Comparison of ENCODE assay signal across 1 cellular context in the genomic region with DNA sequence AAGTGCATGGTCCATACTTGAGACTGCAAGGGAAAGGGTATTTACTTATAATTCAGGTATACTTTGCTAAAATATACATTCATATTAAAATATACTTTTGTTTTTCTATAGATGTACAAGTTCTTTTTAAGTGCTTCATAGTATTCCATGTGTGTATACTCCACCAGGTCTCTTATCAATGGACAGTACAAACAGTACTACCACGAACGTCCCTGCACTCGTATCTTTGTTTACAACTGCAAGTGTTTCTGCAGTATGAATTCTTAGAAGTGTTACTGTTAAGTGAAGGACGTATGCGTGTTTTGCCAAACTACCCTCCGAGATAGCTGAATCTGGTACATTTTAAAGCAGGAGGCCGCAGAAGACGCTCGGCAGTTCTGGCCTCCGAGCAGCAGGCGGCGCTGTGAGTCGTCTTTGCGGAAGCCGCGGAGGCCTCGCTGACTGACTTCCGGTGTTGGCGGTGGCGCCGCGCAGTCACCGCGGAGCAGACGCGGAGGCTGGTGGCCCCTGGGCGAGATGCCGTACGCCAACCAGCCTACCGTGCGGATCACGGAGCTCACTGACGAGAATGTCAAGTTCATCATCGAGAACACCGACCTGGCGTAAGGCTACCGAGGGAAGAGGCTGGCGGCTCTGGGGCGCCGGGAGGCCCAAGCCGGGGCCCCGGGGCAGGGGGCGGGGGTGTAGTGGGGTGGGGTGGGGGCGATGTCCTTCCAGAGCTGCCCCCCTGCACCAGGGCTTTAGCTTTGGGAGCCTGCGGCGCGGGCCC.
A peak's percentile ranks its signal among the peaks of the same experiment; 100 is the strongest.
TF ChIP-seq lines count a peak whose summit lies in the region.

A gene (plus strand): TSS at position 471 of the 769 bp plus-strand sequence. CDS start 46 bp downstream, at position 517.

TF ChIP-seq in HEK293, 187 proteins besides CTCF, POLR2A, EP300 and RAD21 (continued from another document and continues in another):
- TF ChIP-seq, protein P1, sequence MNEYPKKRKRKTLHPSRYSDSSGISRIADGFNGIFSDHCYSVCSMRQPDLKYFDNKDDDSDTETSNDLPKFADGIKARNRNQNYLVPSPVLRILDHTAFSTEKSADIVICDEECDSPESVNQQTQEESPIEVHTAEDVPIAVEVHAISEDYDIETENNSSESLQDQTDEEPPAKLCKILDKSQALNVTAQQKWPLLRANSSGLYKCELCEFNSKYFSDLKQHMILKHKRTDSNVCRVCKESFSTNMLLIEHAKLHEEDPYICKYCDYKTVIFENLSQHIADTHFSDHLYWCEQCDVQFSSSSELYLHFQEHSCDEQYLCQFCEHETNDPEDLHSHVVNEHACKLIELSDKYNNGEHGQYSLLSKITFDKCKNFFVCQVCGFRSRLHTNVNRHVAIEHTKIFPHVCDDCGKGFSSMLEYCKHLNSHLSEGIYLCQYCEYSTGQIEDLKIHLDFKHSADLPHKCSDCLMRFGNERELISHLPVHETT (tag by site-specific recombination; IDR thresholded peaks at IDR 0.05) = no peak
- peak; percentile 60; the same call in 1 of the 2 replicates for TF ChIP-seq ZNF76 (tag by site-specific recombination; IDR thresholded peaks at IDR 0.05; ENCODE audit: borderline replicate concordance, low read depth)
- TF ChIP-seq, protein P2, sequence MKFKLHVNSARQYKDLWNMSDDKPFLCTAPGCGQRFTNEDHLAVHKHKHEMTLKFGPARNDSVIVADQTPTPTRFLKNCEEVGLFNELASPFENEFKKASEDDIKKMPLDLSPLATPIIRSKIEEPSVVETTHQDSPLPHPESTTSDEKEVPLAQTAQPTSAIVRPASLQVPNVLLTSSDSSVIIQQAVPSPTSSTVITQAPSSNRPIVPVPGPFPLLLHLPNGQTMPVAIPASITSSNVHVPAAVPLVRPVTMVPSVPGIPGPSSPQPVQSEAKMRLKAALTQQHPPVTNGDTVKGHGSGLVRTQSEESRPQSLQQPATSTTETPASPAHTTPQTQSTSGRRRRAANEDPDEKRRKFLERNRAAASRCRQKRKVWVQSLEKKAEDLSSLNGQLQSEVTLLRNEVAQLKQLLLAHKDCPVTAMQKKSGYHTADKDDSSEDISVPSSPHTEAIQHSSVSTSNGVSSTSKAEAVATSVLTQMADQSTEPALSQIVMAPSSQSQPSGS (tag by site-specific recombination; IDR thresholded peaks at IDR 0.05; ENCODE audit: low read depth) = no peak
- TF ChIP-seq, protein P3, sequence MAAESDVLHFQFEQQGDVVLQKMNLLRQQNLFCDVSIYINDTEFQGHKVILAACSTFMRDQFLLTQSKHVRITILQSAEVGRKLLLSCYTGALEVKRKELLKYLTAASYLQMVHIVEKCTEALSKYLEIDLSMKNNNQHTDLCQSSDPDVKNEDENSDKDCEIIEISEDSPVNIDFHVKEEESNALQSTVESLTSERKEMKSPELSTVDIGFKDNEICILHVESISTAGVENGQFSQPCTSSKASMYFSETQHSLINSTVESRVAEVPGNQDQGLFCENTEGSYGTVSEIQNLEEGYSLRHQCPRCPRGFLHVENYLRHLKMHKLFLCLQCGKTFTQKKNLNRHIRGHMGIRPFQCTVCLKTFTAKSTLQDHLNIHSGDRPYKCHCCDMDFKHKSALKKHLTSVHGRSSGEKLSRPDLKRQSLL (tag by site-specific recombination; IDR thresholded peaks at IDR 0.05) = no peak
- TF ChIP-seq, protein P4, sequence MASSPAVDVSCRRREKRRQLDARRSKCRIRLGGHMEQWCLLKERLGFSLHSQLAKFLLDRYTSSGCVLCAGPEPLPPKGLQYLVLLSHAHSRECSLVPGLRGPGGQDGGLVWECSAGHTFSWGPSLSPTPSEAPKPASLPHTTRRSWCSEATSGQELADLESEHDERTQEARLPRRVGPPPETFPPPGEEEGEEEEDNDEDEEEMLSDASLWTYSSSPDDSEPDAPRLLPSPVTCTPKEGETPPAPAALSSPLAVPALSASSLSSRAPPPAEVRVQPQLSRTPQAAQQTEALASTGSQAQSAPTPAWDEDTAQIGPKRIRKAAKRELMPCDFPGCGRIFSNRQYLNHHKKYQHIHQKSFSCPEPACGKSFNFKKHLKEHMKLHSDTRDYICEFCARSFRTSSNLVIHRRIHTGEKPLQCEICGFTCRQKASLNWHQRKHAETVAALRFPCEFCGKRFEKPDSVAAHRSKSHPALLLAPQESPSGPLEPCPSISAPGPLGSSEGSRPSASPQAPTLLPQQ (tag by site-specific recombination; IDR thresholded peaks at IDR 0.05) = peak; percentile 68
- TF ChIP-seq, protein P5, sequence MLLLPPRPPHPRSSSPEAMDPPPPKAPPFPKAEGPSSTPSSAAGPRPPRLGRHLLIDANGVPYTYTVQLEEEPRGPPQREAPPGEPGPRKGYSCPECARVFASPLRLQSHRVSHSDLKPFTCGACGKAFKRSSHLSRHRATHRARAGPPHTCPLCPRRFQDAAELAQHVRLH (tag by site-specific recombination; IDR thresholded peaks at IDR 0.05) = peak; percentile 93
- no peak for TF ChIP-seq ZNF274 (IDR thresholded peaks at IDR 0.05; ENCODE audit: low read length)
- no peak for TF ChIP-seq ZNF274 (tag by site-specific recombination; IDR thresholded peaks at IDR 0.05; ENCODE audit: borderline replicate concordance)
- TF ChIP-seq ZNF169 (tag by site-specific recombination; IDR thresholded peaks at IDR 0.05) = no peak
- TF ChIP-seq ZNF311 (tag by site-specific recombination; IDR thresholded peaks at IDR 0.05; ENCODE audit: borderline replicate concordance) = no peak
- TF ChIP-seq ZNF530 (tag by site-specific recombination; IDR thresholded peaks at IDR 0.05; ENCODE audit: low read depth) = no peak
- no peak for TF ChIP-seq FEZF1 (tag by site-specific recombination; IDR thresholded peaks at IDR 0.05)
- TF ChIP-seq, protein P6, sequence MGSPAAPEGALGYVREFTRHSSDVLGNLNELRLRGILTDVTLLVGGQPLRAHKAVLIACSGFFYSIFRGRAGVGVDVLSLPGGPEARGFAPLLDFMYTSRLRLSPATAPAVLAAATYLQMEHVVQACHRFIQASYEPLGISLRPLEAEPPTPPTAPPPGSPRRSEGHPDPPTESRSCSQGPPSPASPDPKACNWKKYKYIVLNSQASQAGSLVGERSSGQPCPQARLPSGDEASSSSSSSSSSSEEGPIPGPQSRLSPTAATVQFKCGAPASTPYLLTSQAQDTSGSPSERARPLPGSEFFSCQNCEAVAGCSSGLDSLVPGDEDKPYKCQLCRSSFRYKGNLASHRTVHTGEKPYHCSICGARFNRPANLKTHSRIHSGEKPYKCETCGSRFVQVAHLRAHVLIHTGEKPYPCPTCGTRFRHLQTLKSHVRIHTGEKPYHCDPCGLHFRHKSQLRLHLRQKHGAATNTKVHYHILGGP (tag by site-specific recombination; IDR thresholded peaks at IDR 0.05) = no peak
- peak; percentile 85 for TF ChIP-seq KLF16 (tag by site-specific recombination; IDR thresholded peaks at IDR 0.05)
- peak; percentile 51; the same call in 1 of the 2 replicates for TF ChIP-seq ZNF391 (tag by site-specific recombination; IDR thresholded peaks at IDR 0.05; ENCODE audit: borderline replicate concordance, low read depth)
- peak; percentile 68 for TF ChIP-seq SP7 (tag by site-specific recombination; IDR thresholded peaks at IDR 0.05)
- peak; percentile 27; the same call in 1 of the 2 replicates for TF ChIP-seq YY1 (tag by site-specific recombination; IDR thresholded peaks at IDR 0.05)
- 0 out of 2 replicates have a peak, but pooled peaks have one; percentile 31 for TF ChIP-seq ZNF394 (tag by site-specific recombination; IDR thresholded peaks at IDR 0.05; ENCODE audit: borderline replicate concordance)
- TF ChIP-seq ZNF596 (tag by site-specific recombination; IDR thresholded peaks at IDR 0.05) = no peak
- TF ChIP-seq, protein P7, sequence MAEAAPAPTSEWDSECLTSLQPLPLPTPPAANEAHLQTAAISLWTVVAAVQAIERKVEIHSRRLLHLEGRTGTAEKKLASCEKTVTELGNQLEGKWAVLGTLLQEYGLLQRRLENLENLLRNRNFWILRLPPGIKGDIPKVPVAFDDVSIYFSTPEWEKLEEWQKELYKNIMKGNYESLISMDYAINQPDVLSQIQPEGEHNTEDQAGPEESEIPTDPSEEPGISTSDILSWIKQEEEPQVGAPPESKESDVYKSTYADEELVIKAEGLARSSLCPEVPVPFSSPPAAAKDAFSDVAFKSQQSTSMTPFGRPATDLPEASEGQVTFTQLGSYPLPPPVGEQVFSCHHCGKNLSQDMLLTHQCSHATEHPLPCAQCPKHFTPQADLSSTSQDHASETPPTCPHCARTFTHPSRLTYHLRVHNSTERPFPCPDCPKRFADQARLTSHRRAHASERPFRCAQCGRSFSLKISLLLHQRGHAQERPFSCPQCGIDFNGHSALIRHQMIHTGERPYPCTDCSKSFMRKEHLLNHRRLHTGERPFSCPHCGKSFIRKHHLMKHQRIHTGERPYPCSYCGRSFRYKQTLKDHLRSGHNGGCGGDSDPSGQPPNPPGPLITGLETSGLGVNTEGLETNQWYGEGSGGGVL (tag by site-specific recombination; IDR thresholded peaks at IDR 0.05) = no peak
- TF ChIP-seq REPIN1 (tag by site-specific recombination; IDR thresholded peaks at IDR 0.05; ENCODE audit: low read depth) = 0 out of 2 replicates have a peak, but pooled peaks have one; percentile 30
- TF ChIP-seq, protein P8, sequence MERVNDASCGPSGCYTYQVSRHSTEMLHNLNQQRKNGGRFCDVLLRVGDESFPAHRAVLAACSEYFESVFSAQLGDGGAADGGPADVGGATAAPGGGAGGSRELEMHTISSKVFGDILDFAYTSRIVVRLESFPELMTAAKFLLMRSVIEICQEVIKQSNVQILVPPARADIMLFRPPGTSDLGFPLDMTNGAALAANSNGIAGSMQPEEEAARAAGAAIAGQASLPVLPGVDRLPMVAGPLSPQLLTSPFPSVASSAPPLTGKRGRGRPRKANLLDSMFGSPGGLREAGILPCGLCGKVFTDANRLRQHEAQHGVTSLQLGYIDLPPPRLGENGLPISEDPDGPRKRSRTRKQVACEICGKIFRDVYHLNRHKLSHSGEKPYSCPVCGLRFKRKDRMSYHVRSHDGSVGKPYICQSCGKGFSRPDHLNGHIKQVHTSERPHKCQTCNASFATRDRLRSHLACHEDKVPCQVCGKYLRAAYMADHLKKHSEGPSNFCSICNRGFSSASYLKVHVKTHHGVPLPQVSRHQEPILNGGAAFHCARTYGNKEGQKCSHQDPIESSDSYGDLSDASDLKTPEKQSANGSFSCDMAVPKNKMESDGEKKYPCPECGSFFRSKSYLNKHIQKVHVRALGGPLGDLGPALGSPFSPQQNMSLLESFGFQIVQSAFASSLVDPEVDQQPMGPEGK (tag by site-specific recombination; IDR thresholded peaks at IDR 0.05) = peak; percentile 39
- no peak for TF ChIP-seq ZNF350 (tag by site-specific recombination; IDR thresholded peaks at IDR 0.05)
- no peak for TF ChIP-seq RBAK (tag by site-specific recombination; IDR thresholded peaks at IDR 0.05)
- no peak for TF ChIP-seq ZNF175 (tag by site-specific recombination; IDR thresholded peaks at IDR 0.05)
- TF ChIP-seq ZNF335 (tag by site-specific recombination; conservative IDR thresholded peaks at IDR 0.05) = peak; percentile 72
- no peak for TF ChIP-seq ZNF670 (tag by site-specific recombination; IDR thresholded peaks at IDR 0.05; ENCODE audit: low read depth)
- TF ChIP-seq ZNF623 (tag by site-specific recombination; IDR thresholded peaks at IDR 0.05) = 0 out of 2 replicates have a peak, but pooled peaks have one; percentile 19
- peak; percentile 66 for TF ChIP-seq ZNF146 (tag by site-specific recombination; IDR thresholded peaks at IDR 0.05)
- TF ChIP-seq, protein P9, sequence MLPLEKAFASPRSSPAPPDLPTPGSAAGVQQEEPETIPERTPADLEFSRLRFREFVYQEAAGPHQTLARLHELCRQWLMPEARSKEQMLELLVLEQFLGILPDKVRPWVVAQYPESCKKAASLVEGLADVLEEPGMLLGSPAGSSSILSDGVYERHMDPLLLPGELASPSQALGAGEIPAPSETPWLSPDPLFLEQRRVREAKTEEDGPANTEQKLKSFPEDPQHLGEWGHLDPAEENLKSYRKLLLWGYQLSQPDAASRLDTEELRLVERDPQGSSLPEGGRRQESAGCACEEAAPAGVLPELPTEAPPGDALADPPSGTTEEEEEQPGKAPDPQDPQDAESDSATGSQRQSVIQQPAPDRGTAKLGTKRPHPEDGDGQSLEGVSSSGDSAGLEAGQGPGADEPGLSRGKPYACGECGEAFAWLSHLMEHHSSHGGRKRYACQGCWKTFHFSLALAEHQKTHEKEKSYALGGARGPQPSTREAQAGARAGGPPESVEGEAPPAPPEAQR (tag by site-specific recombination; IDR thresholded peaks at IDR 0.05) = no peak
- TF ChIP-seq KLF1 (tag by site-specific recombination; IDR thresholded peaks at IDR 0.05) = peak; percentile 28; the same call in 1 of the 2 replicates
- no peak for TF ChIP-seq PRDM1 (tag by site-specific recombination; IDR thresholded peaks at IDR 0.05)
- no peak for TF ChIP-seq ZNF121 (tag by site-specific recombination; IDR thresholded peaks at IDR 0.05)
- TF ChIP-seq ZNF558 (tag by site-specific recombination; IDR thresholded peaks at IDR 0.05) = no peak
- TF ChIP-seq ZNF654 (tag by site-specific recombination; IDR thresholded peaks at IDR 0.05; ENCODE audit: low read depth) = peak; percentile 45
- TF ChIP-seq ZBTB8A (tag by site-specific recombination; IDR thresholded peaks at IDR 0.05) = no peak
- TF ChIP-seq ZNF404 (tag by site-specific recombination; IDR thresholded peaks at IDR 0.05) = no peak
- TF ChIP-seq MZF1 (tag by site-specific recombination; IDR thresholded peaks at IDR 0.05; ENCODE audit: borderline replicate concordance) = no peak
- TF ChIP-seq ZNF16 (tag by site-specific recombination; IDR thresholded peaks at IDR 0.05; ENCODE audit: low read depth) = no peak
- TF ChIP-seq, protein P10, sequence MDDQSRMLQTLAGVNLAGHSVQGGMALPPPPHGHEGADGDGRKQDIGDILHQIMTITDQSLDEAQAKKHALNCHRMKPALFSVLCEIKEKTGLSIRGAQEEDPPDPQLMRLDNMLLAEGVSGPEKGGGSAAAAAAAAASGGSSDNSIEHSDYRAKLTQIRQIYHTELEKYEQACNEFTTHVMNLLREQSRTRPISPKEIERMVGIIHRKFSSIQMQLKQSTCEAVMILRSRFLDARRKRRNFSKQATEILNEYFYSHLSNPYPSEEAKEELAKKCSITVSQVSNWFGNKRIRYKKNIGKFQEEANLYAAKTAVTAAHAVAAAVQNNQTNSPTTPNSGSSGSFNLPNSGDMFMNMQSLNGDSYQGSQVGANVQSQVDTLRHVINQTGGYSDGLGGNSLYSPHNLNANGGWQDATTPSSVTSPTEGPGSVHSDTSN (CRISPR knock-in tag; IDR thresholded peaks at IDR 0.05) = peak; percentile 67; the same call in 1 of the 2 replicates
